ENCODE assay signal across 9 cellular contexts in genomic region chr16:84643180-84643583, GRCh38. TPM values are rescaled to one million over a fixed set of nuclear protein-coding genes. Genes with fewer than 3 reads are reported as not detected.
DNase-seq lines count a peak whose midpoint lies in the region; ATAC-seq and TF ChIP-seq lines count a peak whose summit lies in the region.
"Had no signal": no experiment of that assay in that cellular context is flagged by ENCODE, and none has a peak within 500 bp of the region (broad histone marks: within the 10 kb centered on the region; RNA-seq: fewer than 3 reads in every experiment).

No MANE protein-coding gene starts in this region.

- no peak overlapping the region for H3K4me3 Mint-ChIP-seq in nephron
- no peak overlapping the region for H3K4me3 Mint-ChIP-seq in activated CD4-positive, alpha-beta T cell treated with anti-CD3 and anti-CD28 coated beads for 36 hours
- no peak overlapping the region for H3K4me3 Mint-ChIP-seq in activated CD8-positive, alpha-beta memory T cell treated with anti-CD3 and anti-CD28 coated beads, Interleukin-2, amount 10 ng/mL, durations not matched to agents 7 days and 5 days

- intact Hi-C loops in activated CD4-positive, alpha-beta T cell treated with anti-CD3 and anti-CD28 coated beads for 36 hours (cut with DNase I, micrococcal nuclease) = no loop called here

- ATAC-seq in activated CD4-positive, alpha-beta T cell treated with anti-CD3 and anti-CD28 coated beads for 36 hours = no peak
- ATAC-seq in activated CD8-positive, alpha-beta memory T cell treated with anti-CD3 and anti-CD28 coated beads, Interleukin-2, amount 10 ng/mL, durations not matched to agents 7 days and 5 days = no peak
- ATAC-seq in HG02973 (IDR thresholded peaks at IDR 0.05; ENCODE audit: unreplicated experiment) = no peak

- POLR2A ChIA-PET in BJ (lab: Charles Lee) = interaction anchor here (0.8 kb wide), 1 partner anchor 26 kb away, joined by 3 read pairs; no protein-coding TSS in a partner anchor
- POLR2A ChIA-PET in activated CD4-positive, alpha-beta T cell treated with anti-CD3 and anti-CD28 coated beads for 36 hours (lab: Charles Lee) = no interaction called here

- H3K27me3 Mint-ChIP-seq in nephron (ENCODE audit: low read depth) = peaks cover 9% of the 10 kb centered on the region
- no peaks in the 10 kb centered on the region for H3K27me3 Mint-ChIP-seq in activated CD4-positive, alpha-beta T cell treated with anti-CD3 and anti-CD28 coated beads for 36 hours
- H3K27me3 Mint-ChIP-seq in activated CD8-positive, alpha-beta memory T cell treated with anti-CD3 and anti-CD28 coated beads, Interleukin-2, amount 10 ng/mL, durations not matched to agents 7 days and 5 days = peaks cover 29% of the 10 kb centered on the region

- no peaks in the 10 kb centered on the region for H3K27me3 ChIP-seq in BJ (ENCODE audit: control insufficient read depth, insufficient read depth, low read length)

- peak; percentile 90 for DNase-seq in BJ (ENCODE audit: low read depth)
- peak; percentile 88 for DNase-seq in NCI-H1694 treated with DMSO at 0.1 percent for 48 hours (lab: John Stamatoyannopoulos, UW)
- peak; percentile 92 for DNase-seq in epithelial cell of esophagus (ENCODE audit: low read depth)
- DNase-seq in activated CD4-positive, alpha-beta T cell treated with anti-CD3 and anti-CD28 coated beads for 36 hours = no peak
- no peak for DNase-seq in activated CD8-positive, alpha-beta memory T cell treated with anti-CD3 and anti-CD28 coated beads, Interleukin-2, amount 10 ng/mL, durations not matched to agents 7 days and 5 days
- no peak for DNase-seq in stimulated activated CD4-positive, alpha-beta T cell treated with anti-CD3 and anti-CD28 coated beads, Interleukin-15, amount 100 ng/mL, for 24 hours

- no peaks in the 10 kb centered on the region for H3K36me3 ChIP-seq in BJ (ENCODE audit: control insufficient read depth, insufficient read depth, low read length)

- no peaks in the 10 kb centered on the region for H3K36me3 Mint-ChIP-seq in nephron (ENCODE audit: low read depth)
- H3K36me3 Mint-ChIP-seq in activated CD4-positive, alpha-beta T cell treated with anti-CD3 and anti-CD28 coated beads for 36 hours (ENCODE audit: low read depth) = no peaks in the 10 kb centered on the region
- peaks cover 1% of the 10 kb centered on the region for H3K36me3 Mint-ChIP-seq in activated CD8-positive, alpha-beta memory T cell treated with anti-CD3 and anti-CD28 coated beads, Interleukin-2, amount 10 ng/mL, durations not matched to agents 7 days and 5 days

- H3K4me3 ChIP-seq in BJ (ENCODE audit: low read depth, low read length) = no peak overlapping the region
- no peak overlapping the region for H3K4me3 ChIP-seq in epithelial cell of esophagus (ENCODE audit: low read length)
- H3K4me3 ChIP-seq: SK-N-MC had no signal

- H3K9me3 Mint-ChIP-seq in nephron = peaks cover 3% of the 10 kb centered on the region
- peaks cover 6% of the 10 kb centered on the region for H3K9me3 Mint-ChIP-seq in activated CD4-positive, alpha-beta T cell treated with anti-CD3 and anti-CD28 coated beads for 36 hours (ENCODE audit: low read depth)
- no peaks in the 10 kb centered on the region for H3K9me3 Mint-ChIP-seq in activated CD8-positive, alpha-beta memory T cell treated with anti-CD3 and anti-CD28 coated beads, Interleukin-2, amount 10 ng/mL, durations not matched to agents 7 days and 5 days (ENCODE audit: low read depth)

- H3K27ac Mint-ChIP-seq in nephron = peak overlapping the region; percentile 52 to 56 (median 55)
- no peak overlapping the region for H3K27ac Mint-ChIP-seq in activated CD4-positive, alpha-beta T cell treated with anti-CD3 and anti-CD28 coated beads for 36 hours
- H3K27ac Mint-ChIP-seq in activated CD8-positive, alpha-beta memory T cell treated with anti-CD3 and anti-CD28 coated beads, Interleukin-2, amount 10 ng/mL, durations not matched to agents 7 days and 5 days = no peak overlapping the region

- H3K4me1 Mint-ChIP-seq in nephron = peaks cover 51% of the 10 kb centered on the region
- peaks cover 39% of the 10 kb centered on the region for H3K4me1 Mint-ChIP-seq in activated CD4-positive, alpha-beta T cell treated with anti-CD3 and anti-CD28 coated beads for 36 hours
- H3K4me1 Mint-ChIP-seq in activated CD8-positive, alpha-beta memory T cell treated with anti-CD3 and anti-CD28 coated beads, Interleukin-2, amount 10 ng/mL, durations not matched to agents 7 days and 5 days = peaks cover 35% of the 10 kb centered on the region

- TF ChIP-seq CTCF in BJ (IDR thresholded peaks at IDR 0.05; ENCODE audit: insufficient read depth, low read depth, low read length) (no peak), epithelial cell of esophagus (IDR thresholded peaks at IDR 0.05; ENCODE audit: insufficient read depth, low read depth, low read length, missing control alignments) (no peak), nephron (IDR thresholded peaks at IDR 0.05; ENCODE audit: unreplicated experiment in 3 of 3) (no peak)

- CTCF ChIA-PET in BJ (lab: Yijun Ruan, JAX) = interaction anchor here (0.6 to 3.0 kb wide), 7 partner anchors 14 to 128 kb away, joined by 3 to 14 read pairs (median 3); no protein-coding TSS in a partner anchor
- CTCF ChIA-PET in activated CD4-positive, alpha-beta T cell treated with anti-CD3 and anti-CD28 coated beads for 36 hours (lab: Charles Lee) = interaction anchor here (1.4 to 1.9 kb wide), 2 partner anchors 21 to 132 kb away, joined by 3 to 5 read pairs; no protein-coding TSS in a partner anchor
- CTCF ChIA-PET in activated CD8-positive, alpha-beta memory T cell treated with anti-CD3 and anti-CD28 coated beads, Interleukin-2, amount 10 ng/mL, durations not matched to agents 7 days and 5 days (lab: Charles Lee) = interaction anchor here (2.7 kb wide), 1 partner anchor 20 kb away, joined by 10 read pairs; no protein-coding TSS in a partner anchor

RNA-seq across cellular contexts. Expression of gene KLHL36, which starts 5.1 kb away (rescaled TPM):
- 33.2 and 43.7 TPM in 2 replicates for polyA plus RNA-seq in BJ (2011; rRNA removed)
- 43.2 and 54.3 TPM in 2 replicates for polyA minus RNA-seq in BJ (2011; rRNA and poly(A)+ RNA removed)
- total RNA-seq in activated CD4-positive, alpha-beta T cell treated with anti-CD3 and anti-CD28 coated beads for 36 hours = 10 to 100 TPM; 31.1 to 43.2 TPM
- total RNA-seq in activated CD8-positive, alpha-beta memory T cell treated with anti-CD3 and anti-CD28 coated beads, Interleukin-2, amount 10 ng/mL, durations not matched to agents 7 days and 5 days = 10 to 100 TPM; 38.5 to 44.9 TPM

RNA-seq across cellular contexts. Expression of gene COTL1, which starts 25.3 kb away (rescaled TPM):
- 161 and 166 TPM in 2 replicates for polyA plus RNA-seq in BJ (2011; rRNA removed)
- polyA minus RNA-seq in BJ (2011; rRNA and poly(A)+ RNA removed) = 70.9 and 91.6 TPM in 2 replicates
- total RNA-seq in activated CD4-positive, alpha-beta T cell treated with anti-CD3 and anti-CD28 coated beads for 36 hours = 100 to 1,000 TPM; 353 to 384 TPM
- 1,000 to 10,000 TPM; 1,052 to 1,190 TPM for total RNA-seq in activated CD8-positive, alpha-beta memory T cell treated with anti-CD3 and anti-CD28 coated beads, Interleukin-2, amount 10 ng/mL, durations not matched to agents 7 days and 5 days

RNA-seq across cellular contexts. Expression of gene USP10, which starts 56.6 kb away (rescaled TPM):
- 39.6 and 55.1 TPM in 2 replicates for polyA plus RNA-seq in BJ (2011; rRNA removed)
- polyA minus RNA-seq in BJ (2011; rRNA and poly(A)+ RNA removed) = 112 and 149 TPM in 2 replicates
- total RNA-seq in activated CD4-positive, alpha-beta T cell treated with anti-CD3 and anti-CD28 coated beads for 36 hours = 100 to 1,000 TPM; 117 to 133 TPM
- total RNA-seq in activated CD8-positive, alpha-beta memory T cell treated with anti-CD3 and anti-CD28 coated beads, Interleukin-2, amount 10 ng/mL, durations not matched to agents 7 days and 5 days = 100 to 1,000 TPM in 1 of 2 experiments, 10 to 100 TPM in 1; 90.9 to 117 TPM

Comparison
In these comparisons a context has a peak if more than half of its experiments do, and no peak if none do; other contexts are left out.
1. DNase-seq: peak in BJ (single experiment), NCI-H1694 treated with DMSO at 0.1 percent for 48 hours (single experiment) and epithelial cell of esophagus (single experiment); none in activated CD4-positive, alpha-beta T cell treated with anti-CD3 and anti-CD28 coated beads for 36 hours (single experiment), activated CD8-positive, alpha-beta memory T cell treated with anti-CD3 and anti-CD28 coated beads, Interleukin-2, amount 10 ng/mL, durations not matched to agents 7 days and 5 days (single experiment) and stimulated activated CD4-positive, alpha-beta T cell treated with anti-CD3 and anti-CD28 coated beads, Interleukin-15, amount 100 ng/mL, for 24 hours (single experiment).
2. H3K27ac Mint-ChIP-seq: peak in nephron (3 of 3); none in activated CD4-positive, alpha-beta T cell treated with anti-CD3 and anti-CD28 coated beads for 36 hours (single experiment) and activated CD8-positive, alpha-beta memory T cell treated with anti-CD3 and anti-CD28 coated beads, Interleukin-2, amount 10 ng/mL, durations not matched to agents 7 days and 5 days (single experiment).